Comparison of ENCODE assay signal across 20 cellular contexts in genomic region chr2:11812466-11813100, GRCh38.
DNase-seq lines count a peak whose midpoint lies in the region; ATAC-seq and TF ChIP-seq lines count a peak whose summit lies in the region.
"Had no signal": no experiment of that assay in that cellular context is flagged by ENCODE, and none has a peak within 500 bp of the region (broad histone marks: within the 10 kb centered on the region; RNA-seq: fewer than 3 reads in every experiment).

No MANE protein-coding gene starts in this region.

- TF ChIP-seq CTCF in natural killer cell (IDR thresholded peaks at IDR 0.05): no peak

- no peak for ATAC-seq in activated T-cell treated with anti-CD3 and anti-CD28 coated beads, Interleukin-2, amount 50 U/mL, for 4 hours
- peak; percentile 24 to 55 for ATAC-seq in natural killer cell treated with Interleukin-12 subunit alpha and Interleukin-12 subunit beta and Interleukin-15 and Interleukin-18, amount 100 ng/mL, for 72 hours
- no peak for ATAC-seq in natural killer cell
- ATAC-seq: K562 had no signal

- no peak overlapping the region for H3K27ac ChIP-seq in substantia nigra (ENCODE audit: low read depth, low read length, poor library complexity, severe bottlenecking)
- H3K27ac ChIP-seq: C4-2B, SJCRH30 had no signal

- DNase-seq in activated T-cell treated with anti-CD3 and anti-CD28 coated beads, Interleukin-2, amount 50 U/mL, for 24 hours: no peak
- DNase-seq in activated T-cell treated with anti-CD3 and anti-CD28 coated beads, Interleukin-2, amount 50 U/mL, for 4 hours: no peak
- DNase-seq in natural killer cell treated with Interleukin-12 subunit alpha and Interleukin-12 subunit beta and Interleukin-15 and Interleukin-18, amount 100 ng/mL, for 72 hours (ENCODE audit: low spot score): no peak
- no peak for DNase-seq in natural killer cell
- peak; percentile 72 for DNase-seq in mesenteric fat pad (ENCODE audit: low spot score)
- no peak for DNase-seq in GM19238 (ENCODE audit: insufficient read length, low spot score)
- no peak for DNase-seq in substantia nigra (lab: John Stamatoyannopoulos, UW)
- DNase-seq in putamen (ENCODE audit: low spot score): no peak
- DNase-seq: HFFc6, MM.1S, NCI-H1048, NCI-H1417 treated with DMSO at 0.1 percent for 48 hours, NCI-H187, NCI-H2107, NCI-H446 treated with DMSO at 0.1 percent for 48 hours, NCI-H526 treated with DMSO at 0.1 percent for 48 hours, OCI-M1, SJCRH30 had no signal

- no peaks in the 10 kb centered on the region for H3K27me3 Mint-ChIP-seq in activated T-cell treated with anti-CD3 and anti-CD28 coated beads, Interleukin-2, amount 50 U/mL, for 24 hours
- H3K27me3 Mint-ChIP-seq in activated T-cell treated with anti-CD3 and anti-CD28 coated beads, Interleukin-2, amount 50 U/mL, for 4 hours (ENCODE audit: low read depth): no peaks in the 10 kb centered on the region
- H3K27me3 Mint-ChIP-seq in natural killer cell treated with Interleukin-12 subunit alpha and Interleukin-12 subunit beta and Interleukin-15 and Interleukin-18, amount 100 ng/mL, for 72 hours: no peaks in the 10 kb centered on the region
- no peaks in the 10 kb centered on the region for H3K27me3 Mint-ChIP-seq in natural killer cell (ENCODE audit: low read depth in 2 of 2)

- intact Hi-C loops in natural killer cell (cut with micrococcal nuclease): no loop called here

- H3K27ac Mint-ChIP-seq in activated T-cell treated with anti-CD3 and anti-CD28 coated beads, Interleukin-2, amount 50 U/mL, for 24 hours: peak overlapping the region; percentile 60
- H3K27ac Mint-ChIP-seq in natural killer cell treated with Interleukin-12 subunit alpha and Interleukin-12 subunit beta and Interleukin-15 and Interleukin-18, amount 100 ng/mL, for 72 hours: no peak overlapping the region
- H3K27ac Mint-ChIP-seq in natural killer cell: peak overlapping the region in 1 of 2 donors; percentile 13
- H3K27ac Mint-ChIP-seq: HFFc6 had no signal

- H3K4me3 Mint-ChIP-seq in activated T-cell treated with anti-CD3 and anti-CD28 coated beads, Interleukin-2, amount 50 U/mL, for 24 hours: no peak overlapping the region
- H3K4me3 Mint-ChIP-seq in activated T-cell treated with anti-CD3 and anti-CD28 coated beads, Interleukin-2, amount 50 U/mL, for 4 hours: no peak overlapping the region
- H3K4me3 Mint-ChIP-seq in natural killer cell treated with Interleukin-12 subunit alpha and Interleukin-12 subunit beta and Interleukin-15 and Interleukin-18, amount 100 ng/mL, for 72 hours: no peak overlapping the region
- no peak overlapping the region for H3K4me3 Mint-ChIP-seq in natural killer cell
- H3K4me3 Mint-ChIP-seq: HFFc6 had no signal

- H3K36me3 Mint-ChIP-seq in activated T-cell treated with anti-CD3 and anti-CD28 coated beads, Interleukin-2, amount 50 U/mL, for 24 hours (ENCODE audit: low read depth): peaks cover 96% of the 10 kb centered on the region
- peaks cover 64% of the 10 kb centered on the region for H3K36me3 Mint-ChIP-seq in activated T-cell treated with anti-CD3 and anti-CD28 coated beads, Interleukin-2, amount 50 U/mL, for 4 hours (ENCODE audit: insufficient read depth)
- H3K36me3 Mint-ChIP-seq in natural killer cell treated with Interleukin-12 subunit alpha and Interleukin-12 subunit beta and Interleukin-15 and Interleukin-18, amount 100 ng/mL, for 72 hours: peaks cover 48% of the 10 kb centered on the region
- peaks cover 31% of the 10 kb centered on the region for H3K36me3 Mint-ChIP-seq in natural killer cell

- H3K9me3 Mint-ChIP-seq in activated T-cell treated with anti-CD3 and anti-CD28 coated beads, Interleukin-2, amount 50 U/mL, for 24 hours: no peaks in the 10 kb centered on the region
- no peaks in the 10 kb centered on the region for H3K9me3 Mint-ChIP-seq in activated T-cell treated with anti-CD3 and anti-CD28 coated beads, Interleukin-2, amount 50 U/mL, for 4 hours
- no peaks in the 10 kb centered on the region for H3K9me3 Mint-ChIP-seq in natural killer cell treated with Interleukin-12 subunit alpha and Interleukin-12 subunit beta and Interleukin-15 and Interleukin-18, amount 100 ng/mL, for 72 hours
- no peaks in the 10 kb centered on the region for H3K9me3 Mint-ChIP-seq in natural killer cell
- H3K9me3 Mint-ChIP-seq: HFFc6 had no signal

- peaks cover 6% of the 10 kb centered on the region for H3K4me1 Mint-ChIP-seq in activated T-cell treated with anti-CD3 and anti-CD28 coated beads, Interleukin-2, amount 50 U/mL, for 24 hours (ENCODE audit: low read depth)
- H3K4me1 Mint-ChIP-seq in activated T-cell treated with anti-CD3 and anti-CD28 coated beads, Interleukin-2, amount 50 U/mL, for 4 hours (ENCODE audit: low read depth): no peaks in the 10 kb centered on the region
- H3K4me1 Mint-ChIP-seq in natural killer cell treated with Interleukin-12 subunit alpha and Interleukin-12 subunit beta and Interleukin-15 and Interleukin-18, amount 100 ng/mL, for 72 hours (ENCODE audit: low read depth in 2 of 2): peaks cover 14 to 27% of the 10 kb centered on the region in 2 donors
- H3K4me1 Mint-ChIP-seq in natural killer cell: peaks cover 0 to 20% of the 10 kb centered on the region in 2 donors

Comparison
In these comparisons a context has a peak if more than half of its experiments do, and no peak if none do; other contexts are left out.
1. ATAC-seq: peak in natural killer cell treated with Interleukin-12 subunit alpha and Interleukin-12 subunit beta and Interleukin-15 and Interleukin-18, amount 100 ng/mL, for 72 hours (2 of 2); none in activated T-cell treated with anti-CD3 and anti-CD28 coated beads, Interleukin-2, amount 50 U/mL, for 4 hours (0 of 2) and natural killer cell (0 of 3).